In the genomic region with DNA sequence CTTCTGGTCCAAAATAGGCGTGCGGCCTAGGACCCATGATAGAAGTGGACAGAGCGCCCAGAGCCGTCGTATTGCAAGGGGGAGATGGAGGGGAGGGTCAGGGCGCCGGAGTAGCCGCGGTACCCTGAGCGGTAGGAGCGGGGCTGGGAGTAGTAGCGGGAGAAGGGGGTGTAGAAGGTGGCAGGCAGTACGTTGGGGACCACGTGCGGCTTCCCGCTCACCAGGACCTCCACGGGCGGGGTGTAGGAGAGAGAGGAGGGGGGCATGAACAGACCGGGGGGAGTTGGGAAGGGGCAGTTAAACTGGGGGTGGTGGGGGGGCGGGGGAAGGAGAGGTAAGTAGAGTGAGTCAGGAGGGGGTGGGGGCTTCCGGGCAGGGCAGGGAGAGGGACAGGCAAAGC, we compare ENCODE assay signal across 26 cellular contexts. TPM values are rescaled to one million over a fixed set of nuclear protein-coding genes. Genes with fewer than 3 reads are reported as not detected.
DNase-seq lines count a peak whose midpoint lies in the region; ATAC-seq and TF ChIP-seq lines count a peak whose summit lies in the region.
"Had no signal": no experiment of that assay in that cellular context is flagged by ENCODE, and none has a peak within 500 bp of the region (broad histone marks: within the 10 kb centered on the region; RNA-seq: fewer than 3 reads in every experiment).

No MANE protein-coding gene starts in this region.

- H3K27me3 Mint-ChIP-seq in endodermal cell (ENCODE audit: insufficient read depth) = no peaks in the 10 kb centered on the region
- H3K27me3 Mint-ChIP-seq: activated CD4-positive, alpha-beta T cell treated with anti-CD3 and anti-CD28 coated beads for 36 hours; CD8-positive, alpha-beta memory T cell; stimulated activated naive CD8-positive, alpha-beta T cell treated with anti-CD3 and anti-CD28 coated beads, Interleukin-15, Interleukin-2, amounts not matched to agents 100 ng/mL and 50 ng/mL, for 24 hours had no signal

- no peaks in the 10 kb centered on the region for H3K9me3 Mint-ChIP-seq in endodermal cell
- H3K9me3 Mint-ChIP-seq: activated T-cell treated with anti-CD3 and anti-CD28 coated beads, Interleukin-2, amount 50 U/mL, for 4 hours; CD8-positive, alpha-beta memory T cell; stimulated activated naive CD8-positive, alpha-beta T cell treated with anti-CD3 and anti-CD28 coated beads, Interleukin-15, Interleukin-2, amounts not matched to agents 100 ng/mL and 50 ng/mL, for 24 hours had no signal

- H3K27ac Mint-ChIP-seq in endodermal cell = peak overlapping the region; percentile 26
- H3K27ac Mint-ChIP-seq: activated CD4-positive, alpha-beta T cell treated with anti-CD3 and anti-CD28 coated beads for 36 hours; stimulated activated naive CD8-positive, alpha-beta T cell treated with anti-CD3 and anti-CD28 coated beads, Interleukin-15, Interleukin-2, amounts not matched to agents 100 ng/mL and 50 ng/mL, for 24 hours had no signal

- H3K36me3 Mint-ChIP-seq in endodermal cell (ENCODE audit: low read depth) = peaks cover 28% of the 10 kb centered on the region

- no peaks in the 10 kb centered on the region for H3K27me3 ChIP-seq in endodermal cell (ENCODE audit: control insufficient read depth, insufficient read depth, low read length, poor library complexity, severe bottlenecking)
- H3K27me3 ChIP-seq in spleen (replicated peaks in 1 of 7) = no peaks in the 10 kb centered on the region
- H3K27me3 ChIP-seq: adrenal gland, brain microvascular endothelial cell had no signal

- no peak for ATAC-seq in HG03108 (IDR thresholded peaks at IDR 0.05; ENCODE audit: unreplicated experiment)
- ATAC-seq: activated CD4-positive, alpha-beta T cell treated with anti-CD3 and anti-CD28 coated beads for 36 hours had no signal

- H3K4me3 Mint-ChIP-seq in endodermal cell = no peak overlapping the region
- H3K4me3 Mint-ChIP-seq: activated CD4-positive, alpha-beta T cell treated with anti-CD3 and anti-CD28 coated beads for 36 hours; activated T-cell treated with anti-CD3 and anti-CD28 coated beads, Interleukin-2, amount 50 U/mL, for 4 hours; stimulated activated naive CD8-positive, alpha-beta T cell treated with anti-CD3 and anti-CD28 coated beads, Interleukin-15, Interleukin-2, amounts not matched to agents 100 ng/mL and 50 ng/mL, for 24 hours had no signal

- no peak overlapping the region for H3K9ac ChIP-seq in endodermal cell (ENCODE audit: extremely low read depth, low read length, poor library complexity, severe bottlenecking)

- peaks cover 27% of the 10 kb centered on the region for H3K4me1 Mint-ChIP-seq in endodermal cell

- TF ChIP-seq POLR2A in spleen (IDR thresholded peaks at IDR 0.05) = no peak

- H3K27ac ChIP-seq in HEK293 (ENCODE audit: extremely low read depth, low read depth, low read length) (no peak overlapping the region), endodermal cell (ENCODE audit: low read depth, low read length) (no peak overlapping the region), spleen (no peak overlapping the region)
- H3K27ac ChIP-seq: brain microvascular endothelial cell, prostate gland, SK-N-MC had no signal

- TF ChIP-seq CTCF in HEK293 (tag by site-specific recombination; IDR thresholded peaks at IDR 0.05) (no peak), endodermal cell (conservative IDR thresholded peaks at IDR 0.05) (no peak), spleen (IDR thresholded peaks at IDR 0.05 in 8 of 11, conservative IDR thresholded peaks at IDR 0.05 in 3 of 11) (no peak)

- H3K4me1 ChIP-seq in HEK293 (ENCODE audit: control insufficient read depth, insufficient read depth, low read length) (no peaks in the 10 kb centered on the region), endodermal cell (ENCODE audit: control insufficient read depth, insufficient read depth, low read length) (peaks cover 8% of the 10 kb centered on the region), spleen (peaks cover 4 to 50% (median 20%) of the 10 kb centered on the region in 6 donors)
- H3K4me1 ChIP-seq: prostate gland had no signal

- peaks cover 16 to 38% of the 10 kb centered on the region in 2 experiments for H3K36me3 ChIP-seq in HEK293 (ENCODE audit: control insufficient read depth in 2 of 2, insufficient read depth in 1 of 2, low read length in 2 of 2)
- peaks cover 23% of the 10 kb centered on the region for H3K36me3 ChIP-seq in endodermal cell (ENCODE audit: control insufficient read depth, insufficient read depth, low read length)
- H3K36me3 ChIP-seq in spleen = peaks cover 0 to 42% (median 21%) of the 10 kb centered on the region in 6 donors
- H3K36me3 ChIP-seq: prostate gland had no signal

- DNase-seq in NCI-H82 (lab: John Stamatoyannopoulos, UW) (peak; percentile 43), NCI-H82 treated with DMSO at 0.1 percent for 48 hours (lab: John Stamatoyannopoulos, UW; ENCODE audit: unreplicated experiment) (no peak), endodermal cell (peak; percentile 63), spleen (peak; percentile 69), 8988T (no peak)
- DNase-seq in activated CD8-positive, alpha-beta memory T cell treated with anti-CD3 and anti-CD28 coated beads, Interleukin-2, amount 50 U/mL, for 48 hours = no peak
- DNase-seq: activated CD4-positive, alpha-beta T cell treated with anti-CD3 and anti-CD28 coated beads for 36 hours; activated naive CD4-positive, alpha-beta T cell; activated T-cell treated with anti-CD3 and anti-CD28 coated beads, Interleukin-2, amount 50 U/mL, for 4 hours; brain microvascular endothelial cell; CD8-positive, alpha-beta memory T cell; effector CD4-positive, alpha-beta T cell; GDM1; Kasumi-1; kidney; MV-4-11; NCI-H446 treated with DMSO at 0.1 percent for 48 hours; stimulated activated CD4-positive, alpha-beta T cell treated with anti-CD3 and anti-CD28 coated beads, Interleukin-15, amount 100 ng/mL, for 24 hours; T-helper 2 cell had no signal

- intact Hi-C loops in spleen (cut with DNase I; ENCODE audit: low total_unique reads) = no loop called here

- H3K9me3 ChIP-seq in HEK293 (ENCODE audit: control insufficient read depth, insufficient read depth, low read depth, low read length) (no peaks in the 10 kb centered on the region), endodermal cell (ENCODE audit: control insufficient read depth, low read length) (no peaks in the 10 kb centered on the region), spleen (no peaks in the 10 kb centered on the region)
- H3K9me3 ChIP-seq: adrenal gland, prostate gland had no signal

- WGBS in endodermal cell (ENCODE audit: insufficient coverage in 1 of 2, insufficient read length in 1 of 2), 2 experiments = 76 to 82% methylated on average over 5 to 20 of the region's 21 CpGs
- WGBS in spleen, 5 donors = 28 to 37% (median 33%) methylated on average over 21 of the region's 21 CpGs

- CTCF ChIA-PET in HEK293 (lab: Yijun Ruan, JAX) = interaction anchor here (1.0 to 3.3 kb wide), 4 partner anchors 12 to 55 kb away, joined by 5 to 25 read pairs (median 12); a partner anchor contains a TSS

- POLR2A ChIA-PET in HEK293 (lab: Yijun Ruan, JAX) = interaction anchor here (1.2 to 2.1 kb wide), 4 partner anchors 8 to 112 kb away, joined by 3 to 5 read pairs (median 4); no protein-coding TSS in a partner anchor

- H3K4me3 ChIP-seq in HEK293 (ENCODE audit: low read depth, low read length) (no peak overlapping the region), endodermal cell (ENCODE audit: low read length) (no peak overlapping the region), spleen (no peak overlapping the region)
- H3K4me3 ChIP-seq: adrenal gland, lung, prostate gland, SK-N-MC had no signal

TF ChIP-seq in HEK293, 187 proteins besides CTCF, POLR2A, EP300 and RAD21:
- TF ChIP-seq, protein P1, sequence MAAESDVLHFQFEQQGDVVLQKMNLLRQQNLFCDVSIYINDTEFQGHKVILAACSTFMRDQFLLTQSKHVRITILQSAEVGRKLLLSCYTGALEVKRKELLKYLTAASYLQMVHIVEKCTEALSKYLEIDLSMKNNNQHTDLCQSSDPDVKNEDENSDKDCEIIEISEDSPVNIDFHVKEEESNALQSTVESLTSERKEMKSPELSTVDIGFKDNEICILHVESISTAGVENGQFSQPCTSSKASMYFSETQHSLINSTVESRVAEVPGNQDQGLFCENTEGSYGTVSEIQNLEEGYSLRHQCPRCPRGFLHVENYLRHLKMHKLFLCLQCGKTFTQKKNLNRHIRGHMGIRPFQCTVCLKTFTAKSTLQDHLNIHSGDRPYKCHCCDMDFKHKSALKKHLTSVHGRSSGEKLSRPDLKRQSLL (tag by site-specific recombination; IDR thresholded peaks at IDR 0.05) = 0 out of 2 replicates have a peak, but pooled peaks have one; percentile 19
- TF ChIP-seq FEZF1 (tag by site-specific recombination; IDR thresholded peaks at IDR 0.05) = no peak
- TF ChIP-seq WT1 (tag by site-specific recombination; IDR thresholded peaks at IDR 0.05) = peak; percentile 36; the same call in 1 of the 2 replicates

RNA-seq across cellular contexts. Expression of a gene that starts 16.9 kb away (rescaled TPM):
- total RNA-seq in endodermal cell (10 to 100 TPM; 15.1 to 26.9 TPM), spleen (10 to 100 TPM in 3 of 7 donors, 1 to 10 TPM in 4; 8.1 to 15.7 (median 9.8) TPM)
- polyA plus RNA-seq in endodermal cell (2013, experiment 1 of 2) = 3.5 TPM
- polyA plus RNA-seq in endodermal cell (2013, experiment 2 of 2) = 3.6 TPM
- polyA plus RNA-seq in spleen = 1 to 10 TPM; 1.1 to 4.8 (median 1.3) TPM
- total RNA-seq: activated T-cell treated with anti-CD3 and anti-CD28 coated beads, Interleukin-2, amount 50 U/mL, for 4 hours had no signal

RNA-seq across cellular contexts. Expression of a gene that starts 28.9 kb away (rescaled TPM):
- total RNA-seq in endodermal cell (1 to 10 TPM; 3.2 to 4.8 TPM), spleen (10 to 100 TPM in 2 of 7 donors, 1 to 10 TPM in 5; 3.5 to 18.8 (median 9.2) TPM)
- 0.50 TPM for polyA plus RNA-seq in endodermal cell (2013, experiment 1 of 2)
- 2.2 TPM for polyA plus RNA-seq in endodermal cell (2013, experiment 2 of 2)
- polyA plus RNA-seq in spleen = 10 to 100 TPM; 28.9 to 54.1 (median 29.6) TPM
- total RNA-seq: activated CD4-positive, alpha-beta T cell treated with anti-CD3 and anti-CD28 coated beads for 36 hours; activated T-cell treated with anti-CD3 and anti-CD28 coated beads, Interleukin-2, amount 50 U/mL, for 4 hours had no signal

RNA-seq across cellular contexts. Expression of a gene that starts 31.3 kb away (rescaled TPM):
- 1 to 10 TPM; 2.0 to 3.4 TPM for total RNA-seq in endodermal cell
- 3.3 TPM for polyA plus RNA-seq in endodermal cell (2013, experiment 1 of 2)
- polyA plus RNA-seq in endodermal cell (2013, experiment 2 of 2) = 2.3 TPM
- total RNA-seq in spleen = 10 to 100 TPM in 3 of 7 donors, 1 to 10 TPM in 4; 5.0 to 21.0 (median 9.9) TPM
- 1 to 10 TPM; 3.5 to 5.8 (median 5.5) TPM for polyA plus RNA-seq in spleen
- total RNA-seq: activated CD4-positive, alpha-beta T cell treated with anti-CD3 and anti-CD28 coated beads for 36 hours; activated T-cell treated with anti-CD3 and anti-CD28 coated beads, Interleukin-2, amount 50 U/mL, for 4 hours; CD8-positive, alpha-beta memory T cell had no signal

Comparison
In these comparisons a context has a peak if more than half of its experiments do, and no peak if none do; other contexts are left out.
1. DNase-seq: peak in NCI-H82 (single experiment), endodermal cell (single experiment) and spleen (single experiment); none in NCI-H82 treated with DMSO at 0.1 percent for 48 hours (single experiment), 8988T (single experiment) and activated CD8-positive, alpha-beta memory T cell treated with anti-CD3 and anti-CD28 coated beads, Interleukin-2, amount 50 U/mL, for 48 hours (single experiment).